Comparison of ENCODE assay signal across 11 cellular contexts in the genomic region with DNA sequence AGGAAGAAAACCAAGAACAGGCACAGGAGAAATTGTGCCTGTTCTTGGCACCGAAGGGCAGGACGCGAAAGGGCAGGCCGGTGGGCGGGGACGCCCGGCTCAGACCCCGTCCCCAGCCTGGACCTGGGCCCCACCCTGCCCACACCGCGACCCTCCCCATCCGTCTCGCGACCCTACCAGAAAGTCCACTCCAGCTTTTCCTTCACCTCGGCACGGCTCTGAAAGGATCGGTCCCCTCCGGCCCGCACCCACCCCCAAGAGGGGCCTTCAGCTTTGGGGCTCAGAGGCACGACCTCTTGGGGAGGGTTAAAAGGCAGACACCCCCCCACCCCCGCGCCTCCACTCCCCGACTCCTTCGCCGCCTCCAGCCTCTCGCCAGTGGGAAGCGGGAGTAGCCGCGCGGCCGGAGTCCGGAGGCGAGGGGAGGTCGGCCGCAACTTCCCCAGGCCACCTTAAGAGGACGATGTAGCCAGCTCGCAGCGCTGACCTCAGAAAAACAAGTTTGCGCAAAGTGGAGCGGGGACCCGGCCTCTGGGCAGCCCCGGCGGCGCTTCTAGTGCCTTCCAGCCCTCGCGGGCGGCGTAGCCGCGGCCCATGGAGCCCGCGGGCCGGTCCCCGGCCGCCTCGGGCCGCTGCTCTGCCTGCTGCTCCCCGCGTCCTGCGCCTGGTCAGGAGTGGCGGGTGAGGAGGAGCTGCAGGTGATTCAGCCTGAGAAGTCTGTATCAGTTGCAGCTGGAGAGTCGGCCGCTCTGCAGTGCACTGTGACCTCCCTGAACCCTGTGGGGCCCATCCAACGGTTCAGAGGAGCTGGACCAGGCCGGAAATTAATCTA. TPM values are rescaled to one million over a fixed set of nuclear protein-coding genes. Genes with fewer than 3 reads are reported as not detected.
DNase-seq lines count a peak whose midpoint lies in the region; TF ChIP-seq lines count a peak whose summit lies in the region.
"Had no signal": no experiment of that assay in that cellular context is flagged by ENCODE, and none has a peak within 500 bp of the region (broad histone marks: within the 10 kb centered on the region; RNA-seq: fewer than 3 reads in every experiment).

No MANE protein-coding gene starts in this region.

- 5% methylated on average over 4 to 17 of the region's 64 CpGs for WGBS in esophagus squamous epithelium, 2 donors
- WGBS in transverse colon (ENCODE audit: low coverage in 1 of 2), 2 donors, result 5 to 11% methylated on average over 4 to 38 of the region's 64 CpGs

- no peaks in the 10 kb centered on the region for H3K9me3 ChIP-seq in esophagus squamous epithelium
- no peaks in the 10 kb centered on the region for H3K9me3 ChIP-seq in transverse colon

- H3K4me3 Mint-ChIP-seq in mesothelial cell of epicardium, result peak overlapping the region; percentile 61

- no peaks in the 10 kb centered on the region for H3K9me3 Mint-ChIP-seq in mesothelial cell of epicardium

- peaks cover 6% of the 10 kb centered on the region for H3K4me1 Mint-ChIP-seq in mesothelial cell of epicardium

- TF ChIP-seq POLR2A in esophagus squamous epithelium (IDR thresholded peaks at IDR 0.05) (no peak), transverse colon (IDR thresholded peaks at IDR 0.05) (no peak)

- TF ChIP-seq EP300 in transverse colon (IDR thresholded peaks at IDR 0.05; ENCODE audit: low read depth), result no peak

- H3K27me3 Mint-ChIP-seq in mesothelial cell of epicardium (ENCODE audit: low read depth), result peaks cover 31% of the 10 kb centered on the region

- no peaks in the 10 kb centered on the region for H3K36me3 Mint-ChIP-seq in mesothelial cell of epicardium

- peak; percentile 18 for DNase-seq in NCI-H146 (lab: John Stamatoyannopoulos, UW)
- no peak for DNase-seq in NCI-H146 treated with DMSO at 0.1 percent for 48 hours (lab: John Stamatoyannopoulos, UW; ENCODE audit: unreplicated experiment)
- DNase-seq in esophagus squamous epithelium (lab: John Stamatoyannopoulos, UW), result no peak
- peak in 1 of 2 experiments; percentile 41 for DNase-seq in mesothelial cell of epicardium (ENCODE audit: low spot score in 2 of 2, unreplicated experiment in 2 of 2)
- no peak for DNase-seq in transverse colon
- DNase-seq in stimulated activated CD4-positive, alpha-beta T cell treated with anti-CD3 and anti-CD28 coated beads, Interleukin-12 subunit alpha, Interleukin-12 subunit beta, amount 100 ng/mL, for 4 hours, result no peak
- DNase-seq in cerebellum (ENCODE audit: low spot score), result no peak
- no peak for DNase-seq in activated CD4-positive, alpha-beta T cell treated with anti-CD3 and anti-CD28 coated beads, Interleukin-2, amount 50 U/mL, for 1 hour
- DNase-seq: activated naive CD4-positive, alpha-beta T cell; stimulated activated CD4-positive, alpha-beta T cell treated with anti-CD3 and anti-CD28 coated beads, Interleukin-4, amount 100 ng/mL, for 4 hours had no signal

- peaks cover 0 to 52% (median 3%) of the 10 kb centered on the region in 4 donors for H3K27me3 ChIP-seq in esophagus squamous epithelium
- peaks cover 42% of the 10 kb centered on the region for H3K27me3 ChIP-seq in transverse colon

- H3K27ac ChIP-seq in esophagus squamous epithelium (no peak overlapping the region), transverse colon (no peak overlapping the region)
- H3K27ac ChIP-seq: SK-N-MC had no signal

- in situ Hi-C loops in transverse colon (cut with MboI; ENCODE audit: low pct_ligation_motif_present in 1 of 4, low pct_unique_long_range_greater_than_20kb in 1 of 4, low sequenced_read_pairs in 3 of 4), result no loop called here

- peak overlapping the region; percentile 2 to 55 (median 39) for H3K4me3 ChIP-seq in esophagus squamous epithelium
- H3K4me3 ChIP-seq in transverse colon, result peak overlapping the region in 3 of 4 donors; percentile 1 to 49 (median 26)
- H3K4me3 ChIP-seq: SK-N-MC had no signal

- H3K27ac Mint-ChIP-seq in mesothelial cell of epicardium, result no peak overlapping the region

- H3K36me3 ChIP-seq in esophagus squamous epithelium (no peaks in the 10 kb centered on the region), transverse colon (no peaks in the 10 kb centered on the region)

- H3K4me1 ChIP-seq in esophagus squamous epithelium (peaks cover 3 to 12% (median 6%) of the 10 kb centered on the region in 3 donors), transverse colon (peaks cover 4 to 11% (median 9%) of the 10 kb centered on the region in 4 donors)

- no peak for TF ChIP-seq CTCF in esophagus squamous epithelium (IDR thresholded peaks at IDR 0.05)
- no peak for TF ChIP-seq CTCF in mesothelial cell of epicardium (IDR thresholded peaks at IDR 0.05; ENCODE audit: unreplicated experiment)
- no peak for TF ChIP-seq CTCF in transverse colon (IDR thresholded peaks at IDR 0.05)

- intact Hi-C loops in esophagus squamous epithelium (cut with DNase I), result no loop called here
- intact Hi-C loops in transverse colon (cut with DNase I; ENCODE audit: low total_unique reads), result no loop called here

RNA-seq across cellular contexts. Expression of a gene that starts 4.3 kb away (rescaled TPM):
- total RNA-seq in esophagus squamous epithelium (under 1 TPM in 1 of 4 donors, not detected in 3; 0.19 TPM), mesothelial cell of epicardium (2.0 to 2.3 TPM (median 2.1 TPM) in 3 replicates), transverse colon (under 1 TPM in 2 of 4 donors, not detected in 2; 0.14 to 0.48 TPM), cerebellum (2.0 TPM)

RNA-seq across cellular contexts. Expression of a gene that starts 32.3 kb away (rescaled TPM):
- total RNA-seq in esophagus squamous epithelium (1 to 10 TPM in 2 of 4 donors, not detected in 2; 1.1 to 2.4 TPM), mesothelial cell of epicardium (0.36 to 0.81 TPM (median 0.40 TPM) in 3 replicates), transverse colon (10 to 100 TPM in 1 of 4 donors, 1 to 10 TPM in 3; 5.6 to 24.2 (median 8.7) TPM), cerebellum (2.8 TPM)

RNA-seq across cellular contexts. Expression of a gene that starts 36.7 kb away (rescaled TPM):
- total RNA-seq in esophagus squamous epithelium, result not detected
- total RNA-seq in mesothelial cell of epicardium, result 0.11 to 0.36 TPM (median 0.20 TPM) in 3 replicates
- total RNA-seq in transverse colon, result not detected
- total RNA-seq in cerebellum, result 0.18 TPM

RNA-seq across cellular contexts. Expression of a gene that starts 49.5 kb away (rescaled TPM):
- 10 to 100 TPM; 45.3 to 67.0 (median 58.4) TPM for total RNA-seq in esophagus squamous epithelium
- 66.5 to 68.2 TPM (median 68.1 TPM) in 3 replicates for total RNA-seq in mesothelial cell of epicardium
- total RNA-seq in transverse colon, result 10 to 100 TPM; 13.5 to 39.5 (median 30.6) TPM
- total RNA-seq in cerebellum, result 30.3 TPM
